Comparison of ENCODE assay signal across 1 cellular context in the genomic region with DNA sequence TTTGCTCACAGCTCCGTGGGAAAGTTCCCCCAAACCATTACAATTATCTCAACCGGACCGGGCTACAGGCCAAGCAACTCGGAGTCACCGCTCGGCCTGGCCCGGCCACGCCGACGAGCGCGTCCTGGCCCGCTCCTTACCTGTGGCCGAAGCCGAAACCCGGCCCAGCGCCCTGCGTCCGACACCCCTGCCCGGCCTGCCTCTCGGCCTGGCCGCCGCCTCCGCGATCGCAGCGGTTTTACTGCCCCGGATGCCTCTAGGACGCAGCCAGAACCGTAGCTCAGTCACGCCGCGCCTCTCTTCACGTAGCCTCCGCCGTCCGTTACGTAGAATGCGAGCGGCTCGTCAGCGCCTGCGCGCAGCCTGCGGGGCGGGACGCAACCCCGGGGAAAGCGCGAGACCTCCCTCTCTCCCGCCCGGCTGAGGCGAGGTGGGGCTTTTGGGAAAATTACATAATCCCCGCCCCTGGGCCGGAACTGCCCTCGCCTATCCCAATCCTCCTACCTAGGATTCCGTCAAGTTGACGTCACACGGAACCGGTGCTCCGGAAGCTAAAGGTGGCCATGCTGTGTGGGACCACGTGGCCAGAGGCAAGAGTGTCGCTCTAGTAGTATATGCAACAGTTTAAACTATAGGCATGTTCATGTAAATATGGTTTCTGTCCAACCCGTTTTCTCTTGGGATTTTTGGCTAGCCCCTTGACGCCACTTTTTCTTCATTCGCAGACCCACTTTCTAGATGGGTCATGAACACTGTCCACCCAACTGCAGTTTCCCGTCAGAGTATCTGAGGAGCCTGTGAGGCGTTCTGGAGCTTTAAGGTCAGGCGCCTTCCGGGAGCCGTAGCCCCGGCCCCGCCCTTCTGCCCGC.
TF ChIP-seq lines count a peak whose summit lies in the region.

A gene with protein sequence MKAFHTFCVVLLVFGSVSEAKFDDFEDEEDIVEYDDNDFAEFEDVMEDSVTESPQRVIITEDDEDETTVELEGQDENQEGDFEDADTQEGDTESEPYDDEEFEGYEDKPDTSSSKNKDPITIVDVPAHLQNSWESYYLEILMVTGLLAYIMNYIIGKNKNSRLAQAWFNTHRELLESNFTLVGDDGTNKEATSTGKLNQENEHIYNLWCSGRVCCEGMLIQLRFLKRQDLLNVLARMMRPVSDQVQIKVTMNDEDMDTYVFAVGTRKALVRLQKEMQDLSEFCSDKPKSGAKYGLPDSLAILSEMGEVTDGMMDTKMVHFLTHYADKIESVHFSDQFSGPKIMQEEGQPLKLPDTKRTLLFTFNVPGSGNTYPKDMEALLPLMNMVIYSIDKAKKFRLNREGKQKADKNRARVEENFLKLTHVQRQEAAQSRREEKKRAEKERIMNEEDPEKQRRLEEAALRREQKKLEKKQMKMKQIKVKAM (minus strand): TSS at position 326 of the 869 bp plus-strand sequence. CDS start 7,422 bp downstream, outside the sequence.

TF ChIP-seq in HepG2, 621 proteins besides CTCF, POLR2A, EP300 and RAD21 (continued from another document and continues in another):
- TF ChIP-seq CHD2 (IDR thresholded peaks at IDR 0.05; ENCODE audit: low read depth, low read length) (peak; percentile 94), ZNF75D (CRISPR knock-in tag; IDR thresholded peaks at IDR 0.05; ENCODE audit: borderline replicate concordance) (no peak), TRIM24 (CRISPR knock-in tag; IDR thresholded peaks at IDR 0.05) (no peak), HBP1 (CRISPR knock-in tag; IDR thresholded peaks at IDR 0.05; ENCODE audit: low read depth) (peak; percentile 55), IKZF1 (IDR thresholded peaks at IDR 0.05) (no peak), ZBTB2 (CRISPR knock-in tag; IDR thresholded peaks at IDR 0.05; ENCODE audit: low read depth) (peak; percentile 91; the same call in 1 of the 2 replicates), STAT5B (CRISPR knock-in tag; IDR thresholded peaks at IDR 0.05) (no peak; the same call in none of the 2 replicates), THAP9 (CRISPR knock-in tag; IDR thresholded peaks at IDR 0.05; ENCODE audit: borderline replicate concordance) (peak; percentile 93), ZNF232 (CRISPR knock-in tag; IDR thresholded peaks at IDR 0.05; ENCODE audit: borderline replicate concordance) (peak; percentile 52), MEIS2 (CRISPR knock-in tag; IDR thresholded peaks at IDR 0.05) (peak; percentile 22; the same call in 1 of the 2 replicates), CHCHD3 (CRISPR knock-in tag; IDR thresholded peaks at IDR 0.05) (peak; percentile 82), JUN (CRISPR knock-in tag; IDR thresholded peaks at IDR 0.05) (peak; percentile 99), ZNF598 (CRISPR knock-in tag; IDR thresholded peaks at IDR 0.05; ENCODE audit: borderline replicate concordance) (peak; percentile 88), ZNF101 (CRISPR knock-in tag; IDR thresholded peaks at IDR 0.05; ENCODE audit: borderline replicate concordance, low read depth) (peak; percentile 67; the same call in 1 of the 2 replicates), MED13 (CRISPR knock-in tag; IDR thresholded peaks at IDR 0.05) (peak; percentile 40; the same call in 1 of the 2 replicates), ZNF768 (CRISPR knock-in tag; IDR thresholded peaks at IDR 0.05) (peak; percentile 83; the same call in 1 of the 2 replicates), ZSCAN9 (CRISPR knock-in tag; IDR thresholded peaks at IDR 0.05; ENCODE audit: borderline replicate concordance) (no peak), ZNF687 (CRISPR knock-in tag; IDR thresholded peaks at IDR 0.05) (peak; percentile 96), DPF2 (CRISPR knock-in tag; IDR thresholded peaks at IDR 0.05; ENCODE audit: borderline replicate concordance, low read depth) (no peak), ATAD3A (CRISPR knock-in tag; IDR thresholded peaks at IDR 0.05) (no peak), MZF1 (CRISPR knock-in tag; IDR thresholded peaks at IDR 0.05; ENCODE audit: borderline replicate concordance) (no peak), ZNF772 (CRISPR knock-in tag; IDR thresholded peaks at IDR 0.05) (peak; percentile 21), NFYB (CRISPR knock-in tag; IDR thresholded peaks at IDR 0.05) (peak; percentile 72), ZNF264 (CRISPR knock-in tag; IDR thresholded peaks at IDR 0.05) (peak; percentile 53), ZSCAN12 (CRISPR knock-in tag; IDR thresholded peaks at IDR 0.05) (peak; percentile 91), POLR2AphosphoS2 (IDR thresholded peaks at IDR 0.05; ENCODE audit: low read depth, low read length) (peak; percentile 69; the same call in 1 of the 2 replicates), FOXO1 (CRISPR knock-in tag; IDR thresholded peaks at IDR 0.05) (peak; percentile 62), RNF2 (conservative IDR thresholded peaks at IDR 0.05; ENCODE audit: low read depth) (peak; percentile 89), CEBPB (IDR thresholded peaks at IDR 0.05; ENCODE audit: borderline replicate concordance, low read depth, low read length) (peak; percentile 85)
- TF ChIP-seq, protein P1, sequence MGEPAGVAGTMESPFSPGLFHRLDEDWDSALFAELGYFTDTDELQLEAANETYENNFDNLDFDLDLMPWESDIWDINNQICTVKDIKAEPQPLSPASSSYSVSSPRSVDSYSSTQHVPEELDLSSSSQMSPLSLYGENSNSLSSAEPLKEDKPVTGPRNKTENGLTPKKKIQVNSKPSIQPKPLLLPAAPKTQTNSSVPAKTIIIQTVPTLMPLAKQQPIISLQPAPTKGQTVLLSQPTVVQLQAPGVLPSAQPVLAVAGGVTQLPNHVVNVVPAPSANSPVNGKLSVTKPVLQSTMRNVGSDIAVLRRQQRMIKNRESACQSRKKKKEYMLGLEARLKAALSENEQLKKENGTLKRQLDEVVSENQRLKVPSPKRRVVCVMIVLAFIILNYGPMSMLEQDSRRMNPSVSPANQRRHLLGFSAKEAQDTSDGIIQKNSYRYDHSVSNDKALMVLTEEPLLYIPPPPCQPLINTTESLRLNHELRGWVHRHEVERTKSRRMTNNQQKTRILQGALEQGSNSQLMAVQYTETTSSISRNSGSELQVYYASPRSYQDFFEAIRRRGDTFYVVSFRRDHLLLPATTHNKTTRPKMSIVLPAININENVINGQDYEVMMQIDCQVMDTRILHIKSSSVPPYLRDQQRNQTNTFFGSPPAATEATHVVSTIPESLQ (CRISPR knock-in tag; conservative IDR thresholded peaks at IDR 0.05) = no peak
- TF ChIP-seq, protein P2, sequence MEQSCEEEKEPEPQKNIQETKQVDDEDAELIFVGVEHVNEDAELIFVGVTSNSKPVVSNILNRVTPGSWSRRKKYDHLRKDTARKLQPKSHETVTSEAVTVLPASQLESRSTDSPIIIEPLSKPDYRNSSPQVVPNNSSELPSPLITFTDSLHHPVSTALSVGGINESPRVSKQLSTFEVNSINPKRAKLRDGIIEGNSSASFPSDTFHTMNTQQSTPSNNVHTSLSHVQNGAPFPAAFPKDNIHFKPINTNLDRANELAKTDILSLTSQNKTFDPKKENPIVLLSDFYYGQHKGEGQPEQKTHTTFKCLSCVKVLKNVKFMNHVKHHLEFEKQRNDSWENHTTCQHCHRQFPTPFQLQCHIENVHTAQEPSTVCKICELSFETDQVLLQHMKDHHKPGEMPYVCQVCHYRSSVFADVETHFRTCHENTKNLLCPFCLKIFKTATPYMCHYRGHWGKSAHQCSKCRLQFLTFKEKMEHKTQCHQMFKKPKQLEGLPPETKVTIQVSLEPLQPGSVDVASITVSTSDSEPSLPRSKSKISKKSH (CRISPR knock-in tag; IDR thresholded peaks at IDR 0.05; ENCODE audit: borderline replicate concordance) = no peak; the same call in none of the 2 replicates
- TF ChIP-seq, protein P3, sequence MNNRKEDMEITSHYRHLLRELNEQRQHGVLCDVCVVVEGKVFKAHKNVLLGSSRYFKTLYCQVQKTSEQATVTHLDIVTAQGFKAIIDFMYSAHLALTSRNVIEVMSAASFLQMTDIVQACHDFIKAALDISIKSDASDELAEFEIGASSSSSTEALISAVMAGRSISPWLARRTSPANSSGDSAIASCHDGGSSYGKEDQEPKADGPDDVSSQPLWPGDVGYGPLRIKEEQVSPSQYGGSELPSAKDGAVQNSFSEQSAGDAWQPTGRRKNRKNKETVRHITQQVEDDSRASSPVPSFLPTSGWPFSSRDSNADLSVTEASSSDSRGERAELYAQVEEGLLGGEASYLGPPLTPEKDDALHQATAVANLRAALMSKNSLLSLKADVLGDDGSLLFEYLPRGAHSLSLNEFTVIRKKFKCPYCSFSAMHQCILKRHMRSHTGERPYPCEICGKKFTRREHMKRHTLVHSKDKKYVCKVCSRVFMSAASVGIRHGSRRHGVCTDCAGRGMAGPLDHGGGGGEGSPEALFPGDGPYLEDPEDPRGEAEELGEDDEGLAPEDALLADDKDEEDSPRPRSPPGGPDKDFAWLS (CRISPR knock-in tag; IDR thresholded peaks at IDR 0.05; ENCODE audit: borderline replicate concordance) = peak; percentile 76; the same call in 1 of the 2 replicates
- TF ChIP-seq, protein P4, sequence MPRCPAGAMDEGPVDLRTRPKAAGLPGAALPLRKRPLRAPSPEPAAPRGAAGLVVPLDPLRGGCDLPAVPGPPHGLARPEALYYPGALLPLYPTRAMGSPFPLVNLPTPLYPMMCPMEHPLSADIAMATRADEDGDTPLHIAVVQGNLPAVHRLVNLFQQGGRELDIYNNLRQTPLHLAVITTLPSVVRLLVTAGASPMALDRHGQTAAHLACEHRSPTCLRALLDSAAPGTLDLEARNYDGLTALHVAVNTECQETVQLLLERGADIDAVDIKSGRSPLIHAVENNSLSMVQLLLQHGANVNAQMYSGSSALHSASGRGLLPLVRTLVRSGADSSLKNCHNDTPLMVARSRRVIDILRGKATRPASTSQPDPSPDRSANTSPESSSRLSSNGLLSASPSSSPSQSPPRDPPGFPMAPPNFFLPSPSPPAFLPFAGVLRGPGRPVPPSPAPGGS (CRISPR knock-in tag; IDR thresholded peaks at IDR 0.05) = peak; percentile 94
